8 cellular contexts compared by ENCODE assay signal in genomic region chr15:75455424-75455981, GRCh38. TPM values are rescaled to one million over a fixed set of nuclear protein-coding genes. Genes with fewer than 3 reads are reported as not detected.
DNase-seq lines count a peak whose midpoint lies in the region; ATAC-seq and TF ChIP-seq lines count a peak whose summit lies in the region.

No MANE protein-coding gene starts in this region.

- H3K4me3 ChIP-seq in BJ (ENCODE audit: low read depth, low read length): peak overlapping the region; percentile 59

- peaks cover 36% of the 10 kb centered on the region for H3K4me1 Mint-ChIP-seq in HFFc6 (ENCODE audit: low read depth)

- POLR2A ChIA-PET in BJ (lab: Charles Lee): interaction anchor here (0.8 to 1.5 kb wide), 3 partner anchors 88 to 254 kb away, joined by 3 to 6 read pairs (median 5); partner anchors contain the start of genes C15orf39 and SNX33

- CTCF ChIA-PET in BJ (lab: Yijun Ruan, JAX): interaction anchor here (2.5 kb wide), 2 partner anchors 53 to 88 kb away, joined by 6 to 9 read pairs; partner anchors contain the start of gene MAN2C1

- H3K27me3 ChIP-seq in BJ (ENCODE audit: control insufficient read depth, insufficient read depth, low read length): no peaks in the 10 kb centered on the region

- no peaks in the 10 kb centered on the region for H3K9me3 Mint-ChIP-seq in HFFc6

- H3K36me3 Mint-ChIP-seq in HFFc6 (ENCODE audit: low read depth): no peaks in the 10 kb centered on the region

- ATAC-seq in GM21447 (IDR thresholded peaks at IDR 0.05; ENCODE audit: unreplicated experiment): no peak

- H3K36me3 ChIP-seq in BJ (ENCODE audit: control insufficient read depth, insufficient read depth, low read length): no peaks in the 10 kb centered on the region

- DNase-seq in BJ (ENCODE audit: low read depth) (no peak), HFFc6 (peak; percentile 59), NOMO-1 treated with DMSO at 0.1 percent for 48 hours (lab: John Stamatoyannopoulos, UW; ENCODE audit: unreplicated experiment) (peak; percentile 76), lung microvascular endothelial cell (ENCODE audit: low read depth in 2 of 2) (peak; percentile 82 to 90)
- peak; percentile 64 to 70 (median 67) for DNase-seq in activated CD8-positive, alpha-beta memory T cell treated with anti-CD3 and anti-CD28 coated beads for 48 hours (ENCODE audit: low read depth in 2 of 3, low spot score in 2 of 3)
- DNase-seq in effector CD8-positive, alpha-beta T cell (lab: John Stamatoyannopoulos, UW): peak; percentile 79
- peak; percentile 77 to 87 (median 82) for DNase-seq in stimulated activated CD4-positive, alpha-beta T cell treated with anti-CD3 and anti-CD28 coated beads, TNF-alpha, amount 100 ng/mL, for 24 hours (ENCODE audit: low read depth in 3 of 3)

- peak overlapping the region; percentile 93 for H3K27ac Mint-ChIP-seq in HFFc6

- TF ChIP-seq CTCF in BJ (IDR thresholded peaks at IDR 0.05; ENCODE audit: insufficient read depth, low read depth, low read length) (no peak), HFFc6 (IDR thresholded peaks at IDR 0.05) (no peak)

- peaks cover 6% of the 10 kb centered on the region for H3K27me3 Mint-ChIP-seq in HFFc6 (ENCODE audit: insufficient read depth)

- H3K4me3 Mint-ChIP-seq in HFFc6: peak overlapping the region; percentile 92

RNA-seq across cellular contexts. Expression of gene SIN3A, which starts 4.0 kb away (rescaled TPM):
- polyA plus RNA-seq in BJ (2011; rRNA removed): 24.8 and 39.5 TPM in 2 replicates
- 56.6 and 59.8 TPM in 2 replicates for polyA minus RNA-seq in BJ (2011; rRNA and poly(A)+ RNA removed)
- total RNA-seq in HFFc6 (2021; fragmentation: NEBNext Ultra II Directional; extraction: Animal tissue kit (Norgen Biotek cat#: 25700)): 10 to 100 TPM; 36.6 to 49.3 (median 39.8) TPM
- 18.3 and 22.0 TPM in 2 replicates for total RNA-seq in lung microvascular endothelial cell
